In genomic region chr11:65526744-65527143, GRCh38 we compare ENCODE assay signal across 14 cellular contexts. TPM values are rescaled to one million over a fixed set of nuclear protein-coding genes. Genes with fewer than 3 reads are reported as not detected.
A peak's percentile ranks its signal among the peaks of the same experiment; 100 is the strongest.
DNase-seq lines count a peak whose midpoint lies in the region; ATAC-seq and TF ChIP-seq lines count a peak whose summit lies in the region.
"Had no signal": no experiment of that assay in that cellular context is flagged by ENCODE, and none has a peak within 500 bp of the region (broad histone marks: within the 10 kb centered on the region; RNA-seq: fewer than 3 reads in every experiment).

No MANE protein-coding gene starts in this region.

- H3K27ac Mint-ChIP-seq in activated naive CD4-positive, alpha-beta T cell treated with anti-CD3 and anti-CD28 coated beads, Interleukin-2, amount 10 ng/mL, durations not matched to agents 7 days and 5 days: no peak overlapping the region
- no peak overlapping the region for H3K27ac Mint-ChIP-seq in activated naive CD4-positive, alpha-beta T cell treated with anti-CD3 and anti-CD28 coated beads, Interleukin-2, amount 50 U/mL, for 72 hours
- H3K27ac Mint-ChIP-seq in immature natural killer cell: no peak overlapping the region
- peak overlapping the region in 1 of 2 donors; percentile 89 for H3K27ac Mint-ChIP-seq in stimulated activated naive CD8-positive, alpha-beta T cell treated with anti-CD3 and anti-CD28 coated beads, Interleukin-15, amount 100 ng/mL, for 72 hours

- no peak for TF ChIP-seq CTCF in VCaP (conservative IDR thresholded peaks at IDR 0.05)

- H3K36me3 Mint-ChIP-seq in activated naive CD4-positive, alpha-beta T cell treated with anti-CD3 and anti-CD28 coated beads, Interleukin-2, amount 10 ng/mL, durations not matched to agents 7 days and 5 days: peaks cover 34% of the 10 kb centered on the region
- H3K36me3 Mint-ChIP-seq in activated naive CD4-positive, alpha-beta T cell treated with anti-CD3 and anti-CD28 coated beads, Interleukin-2, amount 50 U/mL, for 72 hours: peaks cover 5% of the 10 kb centered on the region in 2 donors
- peaks cover 4 to 15% (median 7%) of the 10 kb centered on the region in 3 donors for H3K36me3 Mint-ChIP-seq in immature natural killer cell

- no peaks in the 10 kb centered on the region for H3K27me3 Mint-ChIP-seq in activated naive CD4-positive, alpha-beta T cell treated with anti-CD3 and anti-CD28 coated beads, Interleukin-2, amount 10 ng/mL, durations not matched to agents 7 days and 5 days
- peaks cover 0 to 3% (median 3%) of the 10 kb centered on the region in 3 donors for H3K27me3 Mint-ChIP-seq in immature natural killer cell (ENCODE audit: low read depth in 3 of 3)
- no peaks in the 10 kb centered on the region for H3K27me3 Mint-ChIP-seq in stimulated activated naive CD8-positive, alpha-beta T cell treated with anti-CD3 and anti-CD28 coated beads, Interleukin-15, amount 100 ng/mL, for 72 hours

- ATAC-seq in activated naive CD4-positive, alpha-beta T cell treated with anti-CD3 and anti-CD28 coated beads, Interleukin-2, amount 50 U/mL, for 72 hours: no peak
- ATAC-seq in stimulated activated naive CD8-positive, alpha-beta T cell treated with anti-CD3 and anti-CD28 coated beads, Interleukin-15, amount 100 ng/mL, for 72 hours: no peak
- ATAC-seq in HG02852 (IDR thresholded peaks at IDR 0.05; ENCODE audit: unreplicated experiment): no peak
- no peak for ATAC-seq in HG02642 (IDR thresholded peaks at IDR 0.05; ENCODE audit: poor library complexity, unreplicated experiment)

- H3K9me3 Mint-ChIP-seq in activated naive CD4-positive, alpha-beta T cell treated with anti-CD3 and anti-CD28 coated beads, Interleukin-2, amount 10 ng/mL, durations not matched to agents 7 days and 5 days: no peaks in the 10 kb centered on the region
- H3K9me3 Mint-ChIP-seq in activated naive CD4-positive, alpha-beta T cell treated with anti-CD3 and anti-CD28 coated beads, Interleukin-2, amount 50 U/mL, for 72 hours: no peaks in the 10 kb centered on the region
- H3K9me3 Mint-ChIP-seq in immature natural killer cell: no peaks in the 10 kb centered on the region
- H3K9me3 Mint-ChIP-seq in stimulated activated naive CD8-positive, alpha-beta T cell treated with anti-CD3 and anti-CD28 coated beads, Interleukin-15, amount 100 ng/mL, for 72 hours: no peaks in the 10 kb centered on the region

- H3K4me3 Mint-ChIP-seq in activated naive CD4-positive, alpha-beta T cell treated with anti-CD3 and anti-CD28 coated beads, Interleukin-2, amount 10 ng/mL, durations not matched to agents 7 days and 5 days: peak overlapping the region; percentile 89
- H3K4me3 Mint-ChIP-seq in immature natural killer cell: peak overlapping the region in 4 of 5 donors; percentile 44 to 67 (median 56)
- H3K4me3 Mint-ChIP-seq in stimulated activated naive CD8-positive, alpha-beta T cell treated with anti-CD3 and anti-CD28 coated beads, Interleukin-15, amount 100 ng/mL, for 72 hours: peak overlapping the region; percentile 58 to 89

- H3K4me1 Mint-ChIP-seq in activated naive CD4-positive, alpha-beta T cell treated with anti-CD3 and anti-CD28 coated beads, Interleukin-2, amount 10 ng/mL, durations not matched to agents 7 days and 5 days: peaks cover 68% of the 10 kb centered on the region
- H3K4me1 Mint-ChIP-seq in immature natural killer cell: peaks cover 20 to 21% of the 10 kb centered on the region in 2 donors
- H3K4me1 Mint-ChIP-seq in stimulated activated naive CD8-positive, alpha-beta T cell treated with anti-CD3 and anti-CD28 coated beads, Interleukin-15, amount 100 ng/mL, for 72 hours: peaks cover 77% of the 10 kb centered on the region

- no peak for DNase-seq in activated naive CD4-positive, alpha-beta T cell treated with anti-CD3 and anti-CD28 coated beads, Interleukin-2, amount 10 ng/mL, durations not matched to agents 7 days and 5 days
- DNase-seq in activated naive CD4-positive, alpha-beta T cell treated with anti-CD3 and anti-CD28 coated beads, Interleukin-2, amount 50 U/mL, for 72 hours (ENCODE audit: low spot score in 2 of 2): no peak
- no peak for DNase-seq in immature natural killer cell
- DNase-seq in stimulated activated naive CD8-positive, alpha-beta T cell treated with anti-CD3 and anti-CD28 coated beads, Interleukin-15, amount 100 ng/mL, for 72 hours: no peak
- no peak for DNase-seq in SIG-M5 treated with dmso at 0.1 percent for 504 hours (lab: John Stamatoyannopoulos, UW; ENCODE audit: unreplicated experiment)
- DNase-seq: activated effector memory CD4-positive, alpha-beta T cell treated with Interleukin-2 at 50 U/mL for 16 hours; BE2C; cerebellar nuclear complex; MM.1S; NCI-H345; uterus had no signal

- peak overlapping the region; percentile 95 for H3K27ac ChIP-seq in VCaP

- CTCF ChIA-PET in activated naive CD4-positive, alpha-beta T cell treated with anti-CD3 and anti-CD28 coated beads, Interleukin-2, amount 10 ng/mL, durations not matched to agents 7 days and 5 days (lab: Charles Lee): interaction anchor here (2.9 kb wide), 1 partner anchor 14 kb away, joined by 12 read pairs; no protein-coding TSS in a partner anchor

RNA-seq across cellular contexts. Expression of gene SCYL1, which starts 1.9 kb away (rescaled TPM):
- 10 to 100 TPM; 74.3 to 93.2 TPM for total RNA-seq in activated naive CD4-positive, alpha-beta T cell treated with anti-CD3 and anti-CD28 coated beads, Interleukin-2, amount 50 U/mL, for 72 hours
- polyA plus RNA-seq in immature natural killer cell: 10 to 100 TPM; 17.8 to 52.5 (median 23.3) TPM

RNA-seq across cellular contexts. Expression of gene MALAT1, which starts 27.9 kb away (rescaled TPM):
- total RNA-seq in activated naive CD4-positive, alpha-beta T cell treated with anti-CD3 and anti-CD28 coated beads, Interleukin-2, amount 50 U/mL, for 72 hours: over 10,000 TPM in 1 of 2 donors, 1,000 to 10,000 TPM in 1; 7,127 to 16,609 TPM
- 1,000 to 10,000 TPM; 1,459 to 3,517 (median 2,451) TPM for polyA plus RNA-seq in immature natural killer cell

RNA-seq across cellular contexts. Expression of gene LTBP3, which starts 31.4 kb away (rescaled TPM):
- total RNA-seq in activated naive CD4-positive, alpha-beta T cell treated with anti-CD3 and anti-CD28 coated beads, Interleukin-2, amount 50 U/mL, for 72 hours: 10 to 100 TPM; 66.6 to 90.4 TPM
- polyA plus RNA-seq in immature natural killer cell: 10 to 100 TPM in 2 of 3 donors, 1 to 10 TPM in 1; 3.3 to 21.0 (median 14.5) TPM

RNA-seq across cellular contexts. Expression of gene ZNRD2, which starts 43.5 kb away (rescaled TPM):
- 10 to 100 TPM; 35.9 to 44.3 TPM for total RNA-seq in activated naive CD4-positive, alpha-beta T cell treated with anti-CD3 and anti-CD28 coated beads, Interleukin-2, amount 50 U/mL, for 72 hours
- 100 to 1,000 TPM in 2 of 3 donors, 10 to 100 TPM in 1; 100.0 to 138 (median 117) TPM for polyA plus RNA-seq in immature natural killer cell

RNA-seq across cellular contexts. Expression of gene FAM89B, which starts 45.6 kb away (rescaled TPM):
- total RNA-seq in activated naive CD4-positive, alpha-beta T cell treated with anti-CD3 and anti-CD28 coated beads, Interleukin-2, amount 50 U/mL, for 72 hours: 10 to 100 TPM; 32.6 to 47.1 TPM
- polyA plus RNA-seq in immature natural killer cell: 100 to 1,000 TPM in 2 of 3 donors, 10 to 100 TPM in 1; 98.6 to 173 (median 158) TPM
